Comparison of ENCODE assay signal across 1 cellular context in the genomic region with DNA sequence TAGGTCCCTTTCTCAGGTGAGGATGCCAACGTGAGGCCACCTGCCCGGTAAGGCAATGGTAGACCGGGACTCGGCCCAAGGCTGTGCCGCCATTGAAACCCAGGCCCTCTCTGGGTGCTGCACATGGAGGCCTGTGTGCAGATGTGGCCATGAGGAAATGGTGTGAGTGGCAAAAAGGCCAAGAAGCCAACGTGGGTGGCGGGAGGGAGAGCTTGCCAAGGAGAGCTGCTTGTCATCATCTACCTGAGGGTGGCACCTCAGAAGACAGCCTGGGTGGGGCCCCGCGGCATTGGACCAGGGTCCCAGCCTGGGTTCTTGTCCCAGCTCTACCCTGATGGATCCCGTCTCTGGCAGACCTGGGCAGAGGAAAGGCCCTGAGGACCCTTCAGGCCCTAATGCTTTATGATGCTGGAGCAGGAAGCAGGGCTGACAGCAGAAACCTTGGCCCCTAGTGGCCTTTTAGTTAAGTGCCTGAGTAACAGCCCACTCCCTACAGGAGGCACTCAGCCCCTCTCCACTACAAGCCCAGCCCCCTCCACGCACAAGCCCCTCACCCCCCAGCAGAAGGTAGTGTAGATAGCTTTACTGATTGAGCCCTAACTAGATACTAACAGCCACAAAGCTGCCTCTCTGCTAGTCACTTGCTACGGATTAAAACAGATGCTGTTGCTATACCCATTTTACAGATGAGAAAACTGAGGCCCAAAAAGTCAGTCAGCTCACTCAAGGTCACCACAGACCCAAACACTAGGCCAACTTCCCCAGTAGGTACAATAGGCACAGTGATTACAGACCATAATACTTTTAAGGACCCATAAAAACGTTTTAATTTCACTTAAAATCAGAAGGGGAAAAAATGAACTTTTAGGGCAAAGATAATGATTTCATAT.
TF ChIP-seq lines count a peak whose summit lies in the region.

No MANE protein-coding gene starts in this region.

TF ChIP-seq in HepG2, 621 proteins besides CTCF, POLR2A, EP300 and RAD21 (continued from another document):
- TF ChIP-seq, protein P1, sequence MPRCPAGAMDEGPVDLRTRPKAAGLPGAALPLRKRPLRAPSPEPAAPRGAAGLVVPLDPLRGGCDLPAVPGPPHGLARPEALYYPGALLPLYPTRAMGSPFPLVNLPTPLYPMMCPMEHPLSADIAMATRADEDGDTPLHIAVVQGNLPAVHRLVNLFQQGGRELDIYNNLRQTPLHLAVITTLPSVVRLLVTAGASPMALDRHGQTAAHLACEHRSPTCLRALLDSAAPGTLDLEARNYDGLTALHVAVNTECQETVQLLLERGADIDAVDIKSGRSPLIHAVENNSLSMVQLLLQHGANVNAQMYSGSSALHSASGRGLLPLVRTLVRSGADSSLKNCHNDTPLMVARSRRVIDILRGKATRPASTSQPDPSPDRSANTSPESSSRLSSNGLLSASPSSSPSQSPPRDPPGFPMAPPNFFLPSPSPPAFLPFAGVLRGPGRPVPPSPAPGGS (CRISPR knock-in tag; IDR thresholded peaks at IDR 0.05) = 0 out of 2 replicates have a peak, but pooled peaks have one; percentile 17
- peak; percentile 31; the same call in 1 of the 2 replicates for TF ChIP-seq ZNF839 (CRISPR knock-in tag; IDR thresholded peaks at IDR 0.05; ENCODE audit: borderline replicate concordance)
- TF ChIP-seq KAT8 (CRISPR knock-in tag; IDR thresholded peaks at IDR 0.05) = no peak
- TF ChIP-seq HNRNPL (IDR thresholded peaks at IDR 0.05; ENCODE audit: low read depth, low read length) = 0 out of 2 replicates have a peak, but pooled peaks have one; percentile 52
- TF ChIP-seq, protein P2, sequence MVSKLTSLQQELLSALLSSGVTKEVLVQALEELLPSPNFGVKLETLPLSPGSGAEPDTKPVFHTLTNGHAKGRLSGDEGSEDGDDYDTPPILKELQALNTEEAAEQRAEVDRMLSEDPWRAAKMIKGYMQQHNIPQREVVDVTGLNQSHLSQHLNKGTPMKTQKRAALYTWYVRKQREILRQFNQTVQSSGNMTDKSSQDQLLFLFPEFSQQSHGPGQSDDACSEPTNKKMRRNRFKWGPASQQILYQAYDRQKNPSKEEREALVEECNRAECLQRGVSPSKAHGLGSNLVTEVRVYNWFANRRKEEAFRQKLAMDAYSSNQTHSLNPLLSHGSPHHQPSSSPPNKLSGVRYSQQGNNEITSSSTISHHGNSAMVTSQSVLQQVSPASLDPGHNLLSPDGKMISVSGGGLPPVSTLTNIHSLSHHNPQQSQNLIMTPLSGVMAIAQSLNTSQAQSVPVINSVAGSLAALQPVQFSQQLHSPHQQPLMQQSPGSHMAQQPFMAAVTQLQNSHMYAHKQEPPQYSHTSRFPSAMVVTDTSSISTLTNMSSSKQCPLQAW (CRISPR knock-in tag; IDR thresholded peaks at IDR 0.05) = 0 out of 2 replicates have a peak, but pooled peaks have one; percentile 14
- 0 out of 2 replicates have a peak, but pooled peaks have one; percentile 26 for TF ChIP-seq ZFY (CRISPR knock-in tag; IDR thresholded peaks at IDR 0.05)
- TF ChIP-seq, protein P3, sequence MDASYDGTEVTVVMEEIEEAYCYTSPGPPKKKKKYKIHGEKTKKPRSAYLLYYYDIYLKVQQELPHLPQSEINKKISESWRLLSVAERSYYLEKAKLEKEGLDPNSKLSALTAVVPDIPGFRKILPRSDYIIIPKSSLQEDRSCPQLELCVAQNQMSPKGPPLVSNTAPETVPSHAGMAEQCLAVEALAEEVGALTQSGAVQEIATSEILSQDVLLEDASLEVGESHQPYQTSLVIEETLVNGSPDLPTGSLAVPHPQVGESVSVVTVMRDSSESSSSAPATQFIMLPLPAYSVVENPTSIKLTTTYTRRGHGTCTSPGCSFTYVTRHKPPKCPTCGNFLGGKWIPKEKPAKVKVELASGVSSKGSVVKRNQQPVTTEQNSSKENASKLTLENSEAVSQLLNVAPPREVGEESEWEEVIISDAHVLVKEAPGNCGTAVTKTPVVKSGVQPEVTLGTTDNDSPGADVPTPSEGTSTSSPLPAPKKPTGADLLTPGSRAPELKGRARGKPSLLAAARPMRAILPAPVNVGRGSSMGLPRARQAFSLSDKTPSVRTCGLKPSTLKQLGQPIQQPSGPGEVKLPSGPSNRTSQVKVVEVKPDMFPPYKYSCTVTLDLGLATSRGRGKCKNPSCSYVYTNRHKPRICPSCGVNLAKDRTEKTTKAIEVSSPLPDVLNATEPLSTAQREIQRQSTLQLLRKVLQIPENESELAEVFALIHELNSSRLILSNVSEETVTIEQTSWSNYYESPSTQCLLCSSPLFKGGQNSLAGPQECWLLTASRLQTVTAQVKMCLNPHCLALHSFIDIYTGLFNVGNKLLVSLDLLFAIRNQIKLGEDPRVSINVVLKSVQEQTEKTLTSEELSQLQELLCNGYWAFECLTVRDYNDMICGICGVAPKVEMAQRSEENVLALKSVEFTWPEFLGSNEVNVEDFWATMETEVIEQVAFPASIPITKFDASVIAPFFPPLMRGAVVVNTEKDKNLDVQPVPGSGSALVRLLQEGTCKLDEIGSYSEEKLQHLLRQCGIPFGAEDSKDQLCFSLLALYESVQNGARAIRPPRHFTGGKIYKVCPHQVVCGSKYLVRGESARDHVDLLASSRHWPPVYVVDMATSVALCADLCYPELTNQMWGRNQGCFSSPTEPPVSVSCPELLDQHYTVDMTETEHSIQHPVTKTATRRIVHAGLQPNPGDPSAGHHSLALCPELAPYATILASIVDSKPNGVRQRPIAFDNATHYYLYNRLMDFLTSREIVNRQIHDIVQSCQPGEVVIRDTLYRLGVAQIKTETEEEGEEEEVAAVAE (CRISPR knock-in tag; IDR thresholded peaks at IDR 0.05; ENCODE audit: borderline replicate concordance) = no peak
- no peak for TF ChIP-seq ONECUT2 (CRISPR knock-in tag; IDR thresholded peaks at IDR 0.05)
- TF ChIP-seq, protein P4, sequence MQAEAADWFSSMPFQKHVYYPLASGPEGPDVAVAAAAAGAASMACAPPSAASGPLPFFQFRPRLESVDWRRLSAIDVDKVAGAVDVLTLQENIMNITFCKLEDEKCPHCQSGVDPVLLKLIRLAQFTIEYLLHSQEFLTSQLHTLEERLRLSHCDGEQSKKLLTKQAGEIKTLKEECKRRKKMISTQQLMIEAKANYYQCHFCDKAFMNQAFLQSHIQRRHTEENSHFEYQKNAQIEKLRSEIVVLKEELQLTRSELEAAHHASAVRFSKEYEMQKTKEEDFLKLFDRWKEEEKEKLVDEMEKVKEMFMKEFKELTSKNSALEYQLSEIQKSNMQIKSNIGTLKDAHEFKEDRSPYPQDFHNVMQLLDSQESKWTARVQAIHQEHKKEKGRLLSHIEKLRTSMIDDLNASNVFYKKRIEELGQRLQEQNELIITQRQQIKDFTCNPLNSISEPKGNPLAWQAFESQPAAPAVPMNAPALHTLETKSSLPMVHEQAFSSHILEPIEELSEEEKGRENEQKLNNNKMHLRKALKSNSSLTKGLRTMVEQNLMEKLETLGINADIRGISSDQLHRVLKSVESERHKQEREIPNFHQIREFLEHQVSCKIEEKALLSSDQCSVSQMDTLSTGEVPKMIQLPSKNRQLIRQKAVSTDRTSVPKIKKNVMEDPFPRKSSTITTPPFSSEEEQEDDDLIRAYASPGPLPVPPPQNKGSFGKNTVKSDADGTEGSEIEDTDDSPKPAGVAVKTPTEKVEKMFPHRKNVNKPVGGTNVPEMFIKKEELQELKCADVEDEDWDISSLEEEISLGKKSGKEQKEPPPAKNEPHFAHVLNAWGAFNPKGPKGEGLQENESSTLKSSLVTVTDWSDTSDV (CRISPR knock-in tag; IDR thresholded peaks at IDR 0.05) = peak; percentile 36; the same call in 1 of the 2 replicates
- TF ChIP-seq ZNF484 (CRISPR knock-in tag; IDR thresholded peaks at IDR 0.05; ENCODE audit: borderline replicate concordance, low read depth) = no peak
TF ChIP-seq in HepG2: peak in this region for 35.
